8 cellular contexts compared by ENCODE assay signal in genomic region chr1:205528887-205529825, GRCh38. TPM values are rescaled to one million over a fixed set of nuclear protein-coding genes. Genes with fewer than 3 reads are reported as not detected.
DNase-seq lines count a peak whose midpoint lies in the region; ATAC-seq and TF ChIP-seq lines count a peak whose summit lies in the region.

No MANE protein-coding gene starts in this region.

- TF ChIP-seq POLR2A in Peyer's patch (IDR thresholded peaks at IDR 0.05) (no peak), stomach (IDR thresholded peaks at IDR 0.05) (no peak)

- intact Hi-C loops in stomach (cut with DNase I; ENCODE audit: low total_unique reads) = no loop called here

- 30 to 38% (median 31%) methylated on average over 28 to 53 of the region's 53 CpGs for WGBS in stomach, 5 donors

- H3K79me2 ChIP-seq in neural progenitor cell (ENCODE audit: low read depth) = no peaks in the 10 kb centered on the region

- no peak overlapping the region for H3K4me3 Mint-ChIP-seq in neural progenitor cell

- H3K36me3 ChIP-seq in Peyer's patch (peaks cover 0 to 36% (median 0%) of the 10 kb centered on the region in 3 donors), neural progenitor cell (no peaks in the 10 kb centered on the region), stomach (peaks cover 3 to 46% (median 39%) of the 10 kb centered on the region in 4 donors)

- TF ChIP-seq CTCF in Peyer's patch (IDR thresholded peaks at IDR 0.05) (peak; percentile 76 to 94 (median 82)), fibroblast of pulmonary artery (IDR thresholded peaks at IDR 0.05; ENCODE audit: low read length, missing control alignments) (peak; percentile 76), neural progenitor cell (IDR thresholded peaks at IDR 0.05) (peak; percentile 94), stomach (IDR thresholded peaks at IDR 0.05) (peak in 5 of 7 experiments; percentile 84 to 96 (median 93))

- H3K4me2 ChIP-seq in neural progenitor cell = peak overlapping the region; percentile 64

- no peak for ATAC-seq in HG03159 (IDR thresholded peaks at IDR 0.05; ENCODE audit: unreplicated experiment)

- no peaks in the 10 kb centered on the region for H4K20me1 ChIP-seq in neural progenitor cell (ENCODE audit: low read depth)

- H3K27me3 Mint-ChIP-seq in neural progenitor cell (ENCODE audit: insufficient read depth, low read depth) = peaks cover 16% of the 10 kb centered on the region

- peaks cover 44% of the 10 kb centered on the region for H3K4me1 Mint-ChIP-seq in neural progenitor cell

- no peaks in the 10 kb centered on the region for H3K9me3 Mint-ChIP-seq in neural progenitor cell

- H3K9ac ChIP-seq in neural progenitor cell = no peak overlapping the region

- H3K27ac ChIP-seq in Peyer's patch (peak overlapping the region in 1 of 4 donors; percentile 19), neural progenitor cell (no peak overlapping the region), stomach (no peak overlapping the region)

- peaks cover 7% of the 10 kb centered on the region for H3F3A ChIP-seq in neural progenitor cell (ENCODE audit: low read depth)

- peak overlapping the region; percentile 61 for H2AFZ ChIP-seq in neural progenitor cell (replicated peaks)

- no peak overlapping the region for H3K27ac Mint-ChIP-seq in neural progenitor cell

- H3K4me3 ChIP-seq in Peyer's patch = peak overlapping the region in 3 of 4 donors; percentile 27 to 35 (median 33)
- H3K4me3 ChIP-seq in fibroblast of pulmonary artery (replicated peaks; ENCODE audit: low read depth, low read length) = peak overlapping the region; percentile 30
- peak overlapping the region; percentile 25 for H3K4me3 ChIP-seq in neural progenitor cell
- peak overlapping the region; percentile 30 to 44 (median 38) for H3K4me3 ChIP-seq in stomach

- DNase-seq in G401 (ENCODE audit: low spot score) = peak; percentile 86
- peak; percentile 74 for DNase-seq in HPDE6-E6E7 (ENCODE audit: extremely low spot score)
- peak; percentile 80 to 91 (median 88) for DNase-seq in Peyer's patch
- DNase-seq in activated T-helper 1 cell treated with anti-CD3 and anti-CD28 coated beads, Interleukin-2, amount 50 U/mL, for 16 hours (ENCODE audit: low read depth in 1 of 2, low spot score in 1 of 2) = peak; percentile 73 to 82
- peak; percentile 65 for DNase-seq in fibroblast of pulmonary artery (ENCODE audit: low read depth)
- DNase-seq in neural progenitor cell (ENCODE audit: low spot score) = peak; percentile 90
- peak; percentile 89 for DNase-seq in stomach

- in situ Hi-C loops in G401 (cut with HindIII; ENCODE audit: low sequenced_read_pairs) = no loop called here

- H3K9me3 ChIP-seq in Peyer's patch (no peaks in the 10 kb centered on the region), neural progenitor cell (ENCODE audit: low read depth) (no peaks in the 10 kb centered on the region), stomach (no peaks in the 10 kb centered on the region)

- no peak for TF ChIP-seq EP300 in stomach (IDR thresholded peaks at IDR 0.05)

- H3K36me3 Mint-ChIP-seq in neural progenitor cell = peaks cover 2% of the 10 kb centered on the region

- H3K27me3 ChIP-seq in Peyer's patch (no peaks in the 10 kb centered on the region), neural progenitor cell (no peaks in the 10 kb centered on the region), stomach (peaks cover 0 to 7% (median 0%) of the 10 kb centered on the region in 3 donors)

- H3K4me1 ChIP-seq in Peyer's patch (peaks cover 0 to 4% (median 0%) of the 10 kb centered on the region in 4 donors), neural progenitor cell (peaks cover 19% of the 10 kb centered on the region), stomach (peaks cover 8 to 16% (median 10%) of the 10 kb centered on the region in 4 donors)

RNA-seq across cellular contexts. Expression of gene CDK18, which starts 24.7 kb away (rescaled TPM):
- total RNA-seq in G401 (2014; rRNA removed; shearing (Covaris generic)) = 4.0 and 6.6 TPM in 2 replicates
- total RNA-seq in Peyer's patch (100 to 1,000 TPM in 1 of 4 donors, 10 to 100 TPM in 3; 47.0 to 126 (median 80.7) TPM), neural progenitor cell (ENCODE audit: low replicate concordance) (14.1 and 25.5 TPM in 2 replicates), stomach (100 to 1,000 TPM in 1 of 5 donors, 10 to 100 TPM in 3, 1 to 10 TPM in 1; 3.7 to 174 (median 57.2) TPM)
- 10 to 100 TPM; 17.2 to 34.8 (median 22.0) TPM for polyA plus RNA-seq in stomach
